Comparison of ENCODE assay signal across 1 cellular context in genomic region chr7:73648593-73649332, GRCh38.
TF ChIP-seq lines count a peak whose summit lies in the region.

No MANE protein-coding gene starts in this region.

TF ChIP-seq in liver, 16 proteins besides CTCF, POLR2A, EP300 and RAD21:
- TF ChIP-seq RXRA (IDR thresholded peaks at IDR 0.05): no peak
- no peak for TF ChIP-seq SP1 (IDR thresholded peaks at IDR 0.05)
- TF ChIP-seq MAX (IDR thresholded peaks at IDR 0.05): no peak
- TF ChIP-seq JUND (IDR thresholded peaks at IDR 0.05): no peak
- no peak for TF ChIP-seq NR2F2 (IDR thresholded peaks at IDR 0.05)
- no peak for TF ChIP-seq FOXA1 (IDR thresholded peaks at IDR 0.05)
- no peak for TF ChIP-seq YY1 (IDR thresholded peaks at IDR 0.05)
- no peak for TF ChIP-seq ZBTB33 (IDR thresholded peaks at IDR 0.05)
- no peak for TF ChIP-seq HNF4A (conservative IDR thresholded peaks at IDR 0.05)
TF ChIP-seq in liver: peak in this region for 0.
